In genomic region chr11:83628622-83629347, GRCh38 we compare ENCODE assay signal across 25 cellular contexts.
DNase-seq lines count a peak whose midpoint lies in the region; ATAC-seq and TF ChIP-seq lines count a peak whose summit lies in the region.
"Had no signal": no experiment of that assay in that cellular context is flagged by ENCODE, and none has a peak within 500 bp of the region (broad histone marks: within the 10 kb centered on the region; RNA-seq: fewer than 3 reads in every experiment).

No MANE protein-coding gene starts in this region.

- no peaks in the 10 kb centered on the region for H3K9me3 ChIP-seq in A673 (ENCODE audit: low read depth, low read length, poor library complexity, severe bottlenecking)
- H3K9me3 ChIP-seq: left ventricle myocardium inferior, thoracic aorta had no signal

- TF ChIP-seq CTCF in A673 (conservative IDR thresholded peaks at IDR 0.05; ENCODE audit: low read depth, low read length) (no peak), VCaP (conservative IDR thresholded peaks at IDR 0.05) (no peak)

- H3K36me3 ChIP-seq in A673 (ENCODE audit: insufficient read depth, low read length, poor library complexity, severe bottlenecking), result peaks cover 81% of the 10 kb centered on the region
- H3K36me3 ChIP-seq: left ventricle myocardium inferior, thoracic aorta had no signal

- ATAC-seq in HG02678 (IDR thresholded peaks at IDR 0.05; ENCODE audit: unreplicated experiment), result no peak
- ATAC-seq: activated CD8-positive, alpha-beta memory T cell treated with anti-CD3 and anti-CD28 coated beads, Interleukin-2, amount 10 ng/mL, durations not matched to agents 7 days and 5 days; HCT116; HepG2; Panc1; stimulated activated naive CD8-positive, alpha-beta T cell treated with anti-CD3 and anti-CD28 coated beads, Interleukin-15, Interleukin-2, amounts not matched to agents 100 U/mL and 50 U/mL, for 24 hours; WTC11 had no signal

- DNase-seq in A673 (ENCODE audit: low spot score) (no peak), NCI-H1417 treated with DMSO at 0.1 percent for 48 hours (lab: John Stamatoyannopoulos, UW) (peak; percentile 94), NCI-H446 treated with DMSO at 0.1 percent for 48 hours (lab: John Stamatoyannopoulos, UW) (peak; percentile 43), NCI-H1092 (lab: John Stamatoyannopoulos, UW) (no peak), COLO668 (lab: John Stamatoyannopoulos, UW; ENCODE audit: unreplicated experiment) (no peak), HEK293T (ENCODE audit: extremely low spot score) (no peak)
- DNase-seq: activated CD4-positive, alpha-beta T cell treated with anti-CD3 and anti-CD28 coated beads, Interleukin-2, amount 50 U/mL, for 1 hour; activated CD8-positive, alpha-beta memory T cell treated with anti-CD3 and anti-CD28 coated beads, Interleukin-2, amount 10 ng/mL, durations not matched to agents 7 days and 5 days; activated naive CD4-positive, alpha-beta T cell treated with anti-CD3 and anti-CD28 coated beads, Interleukin-2, amount 10 ng/mL, durations not matched to agents 7 days and 5 days; AML-193; CD4-positive, alpha-beta T cell; EL; left ventricle myocardium inferior; NK-92 treated with Interleukin-12 subunit alpha and Interleukin-12 subunit beta, amount 100 ng/mL, for 24 hours; occipital lobe; SHP77; stimulated activated naive CD8-positive, alpha-beta T cell treated with anti-CD3 and anti-CD28 coated beads, Interleukin-15, Interleukin-2, amounts not matched to agents 100 U/mL and 50 U/mL, for 24 hours had no signal

- CTCF ChIA-PET in A673 (lab: Charles Lee) (interaction anchor here (0.5 to 1.2 kb wide), 2 partner anchors 27 to 95 kb away, joined by 3 read pairs; no protein-coding TSS in a partner anchor), HEK293T (lab: Yijun Ruan, JAX) (no interaction called here)

- BruUV-seq in A673 (replicated peaks; lab: Mats Ljungman, UMichigan), result no TSS peak

- intact Hi-C loops in A673 (cut with micrococcal nuclease; ENCODE audit: unreplicated experiment), result no loop called here

- POLR2A ChIA-PET in A673 (lab: Charles Lee; ENCODE audit: low non-redundant PET) (interaction anchor here (0.7 kb wide), 2 partner anchors 29 to 1316 kb away, joined by 3 to 4 read pairs; no protein-coding TSS in a partner anchor), HEK293T (lab: Yijun Ruan, JAX) (no interaction called here)

- no peak overlapping the region for H3K4me3 ChIP-seq in A673 (ENCODE audit: low read depth, low read length, poor library complexity, severe bottlenecking)
- H3K4me3 ChIP-seq: left ventricle myocardium inferior, thoracic aorta had no signal

- H3K27ac ChIP-seq in A673 (ENCODE audit: low read depth, low read length, poor library complexity, severe bottlenecking) (peak overlapping the region; percentile 48), VCaP (peak overlapping the region; percentile 52)
- H3K27ac ChIP-seq: HL-60, left ventricle myocardium inferior, thoracic aorta had no signal

- peaks cover 72% of the 10 kb centered on the region for H3K4me1 ChIP-seq in A673 (ENCODE audit: insufficient read depth, low read length, poor library complexity, severe bottlenecking)
- H3K4me1 ChIP-seq: left ventricle myocardium inferior had no signal

- H3K27me3 ChIP-seq in A673 (replicated peaks; ENCODE audit: insufficient read depth, low read depth, low read length, poor library complexity), result no peaks in the 10 kb centered on the region

TF ChIP-seq in HEK293T, 16 proteins besides CTCF, POLR2A, EP300 and RAD21:
- no peak for TF ChIP-seq PKNOX1 (IDR thresholded peaks at IDR 0.05)

Comparison
In these comparisons a context has a peak if more than half of its experiments do, and no peak if none do; other contexts are left out.
1. DNase-seq: peak in NCI-H1417 treated with DMSO at 0.1 percent for 48 hours (single experiment) and NCI-H446 treated with DMSO at 0.1 percent for 48 hours (single experiment); none in A673 (single experiment), NCI-H1092 (single experiment), COLO668 (single experiment) and HEK293T (single experiment).